23 cellular contexts compared by ENCODE assay signal in genomic region chr4:110787781-110788180, GRCh38.
DNase-seq lines count a peak whose midpoint lies in the region; ATAC-seq, FAIRE-seq and TF ChIP-seq lines count a peak whose summit lies in the region.
"Had no signal": no experiment of that assay in that cellular context is flagged by ENCODE, and none has a peak within 500 bp of the region (broad histone marks: within the 10 kb centered on the region; RNA-seq: fewer than 3 reads in every experiment).

No MANE protein-coding gene starts in this region.

- H3K9me3 ChIP-seq in SJSA1 (replicated peaks), result no peaks in the 10 kb centered on the region
- no peaks in the 10 kb centered on the region for H3K9me3 ChIP-seq in osteoblast (ENCODE audit: low read depth, low read length)

- FAIRE-seq in frontal cortex (lab: Jason Lieb, UNC), result no peak

- no peak overlapping the region for H2AFZ ChIP-seq in osteoblast (ENCODE audit: low read length)
- H2AFZ ChIP-seq: GM23338, PC-9 had no signal

- H3K36me3 ChIP-seq in SJSA1 (no peaks in the 10 kb centered on the region), osteoblast (ENCODE audit: insufficient read depth, low read length) (no peaks in the 10 kb centered on the region)

- no peaks in the 10 kb centered on the region for H3K79me2 ChIP-seq in osteoblast (ENCODE audit: insufficient read depth, low read length)

- peak overlapping the region; percentile 7 for H3K4me2 ChIP-seq in osteoblast (ENCODE audit: insufficient read depth, low read length)
- H3K4me2 ChIP-seq: GM23338, PC-9 had no signal

- no peak for TF ChIP-seq CTCF in osteoblast (IDR thresholded peaks at IDR 0.05; ENCODE audit: extremely low read depth, low read depth, low read length)

- H4K20me1 ChIP-seq in osteoblast (ENCODE audit: insufficient read depth, low read length), result no peaks in the 10 kb centered on the region

- H3K4me3 ChIP-seq in SJSA1 (no peak overlapping the region), osteoblast (ENCODE audit: insufficient read depth, low read length) (no peak overlapping the region)
- H3K4me3 ChIP-seq: GM23338, PC-9 had no signal

- H3K4me1 ChIP-seq in SJSA1 (replicated peaks) (peaks cover 27% of the 10 kb centered on the region), osteoblast (ENCODE audit: insufficient read depth, low read length) (peaks cover 12% of the 10 kb centered on the region)

- H3K27me3 ChIP-seq in SJSA1 (replicated peaks), result no peaks in the 10 kb centered on the region
- no peaks in the 10 kb centered on the region for H3K27me3 ChIP-seq in osteoblast (ENCODE audit: insufficient read depth, low read length)

- DNase-seq in HS-27A (ENCODE audit: low read depth) (peak; percentile 54), SJSA1 (ENCODE audit: low read depth in 1 of 2, low spot score in 2 of 2) (peak in 1 of 2 experiments; percentile 57), osteoblast (ENCODE audit: insufficient read length, low spot score, missing footprints) (no peak), frontal cortex (ENCODE audit: low spot score in 2 of 2) (no peak)
- DNase-seq in effector CD8-positive, alpha-beta T cell (lab: John Stamatoyannopoulos, UW), result no peak
- DNase-seq: CD8-positive, alpha-beta memory T cell; DMS 273 treated with DMSO at 0.1 percent for 48 hours; DMS79; H9; NCI-H1092 treated with DMSO at 0.1 percent for 48 hours; NCI-H1436 treated with DMSO at 0.1 percent for 48 hours; NCI-H187 treated with DMSO at 0.1 percent for 48 hours; NCI-H2107; NCI-H524; NCI-H748 treated with DMSO at 0.1 percent for 48 hours; NK-92 treated with Interleukin-12 subunit alpha and Interleukin-12 subunit beta, amount 100 ng/mL, for 24 hours; PC-9; SHP77 had no signal

- H3K27ac ChIP-seq in SJSA1, result peak overlapping the region; percentile 40
- H3K27ac ChIP-seq in osteoblast (ENCODE audit: low read depth, low read length), result no peak overlapping the region
- H3K27ac ChIP-seq: C4-2B, PC-9, RWPE1 had no signal

- no peak for ATAC-seq in HG03196 (IDR thresholded peaks at IDR 0.05; ENCODE audit: unreplicated experiment)
- no peak for ATAC-seq in HG03039 (IDR thresholded peaks at IDR 0.05; ENCODE audit: unreplicated experiment)
- ATAC-seq: GM23338 had no signal
